In genomic region chr17:68263111-68263681, GRCh38 we compare ENCODE assay signal across 8 cellular contexts. TPM values are rescaled to one million over a fixed set of nuclear protein-coding genes. Genes with fewer than 3 reads are reported as not detected.
DNase-seq lines count a peak whose midpoint lies in the region; ATAC-seq, FAIRE-seq and TF ChIP-seq lines count a peak whose summit lies in the region.
"Not testable (repeated sequence)": the region's sequence is repeated elsewhere in the genome, so short reads cannot be mapped to it uniquely, and the experiment has no call there.

No MANE protein-coding gene starts in this region.

- H3K9ac ChIP-seq in KMS-11, result not testable (repeated sequence)

- peak overlapping the region; percentile 30 for H3K27ac ChIP-seq in KMS-11

- H3K36me3 Mint-ChIP-seq in activated CD8-positive, alpha-beta memory T cell treated with anti-CD3 and anti-CD28 coated beads, Interleukin-2, amount 10 ng/mL, durations not matched to agents 7 days and 5 days, result peaks cover 17% of the 10 kb centered on the region

- H3K4me1 Mint-ChIP-seq in activated CD8-positive, alpha-beta memory T cell treated with anti-CD3 and anti-CD28 coated beads, Interleukin-2, amount 10 ng/mL, durations not matched to agents 7 days and 5 days, result peaks cover 56% of the 10 kb centered on the region

- H3K27me3 ChIP-seq in KMS-11 (ENCODE audit: insufficient read depth, low read depth), result not testable (repeated sequence)

- not testable (repeated sequence) for DNase-seq in D721Med (ENCODE audit: insufficient read length, low spot score); activated CD8-positive, alpha-beta memory T cell treated with anti-CD3 and anti-CD28 coated beads, Interleukin-2, amount 10 ng/mL, durations not matched to agents 7 days and 5 days; stimulated activated naive CD8-positive, alpha-beta T cell treated with anti-CD3 and anti-CD28 coated beads, Interleukin-15, Interleukin-2, amounts not matched to agents 100 U/mL and 50 U/mL, for 24 hours
- peak; percentile 49 to 58 for DNase-seq in NOMO-1 (lab: John Stamatoyannopoulos, UW; ENCODE audit: unreplicated experiment in 2 of 2)
- peak; percentile 34 to 68 for DNase-seq in lung microvascular endothelial cell (ENCODE audit: low read depth in 2 of 2)

- peak overlapping the region; percentile 39; the same call in 1 of the 2 replicates for H2AFZ ChIP-seq in KMS-11 (ENCODE audit: low read depth)

- peak; percentile 83 for FAIRE-seq in D721Med (lab: Jason Lieb, UNC)

- not testable (repeated sequence) for H3K79me2 ChIP-seq in KMS-11 (ENCODE audit: insufficient read depth, low read depth)

- H3K27ac Mint-ChIP-seq in activated CD8-positive, alpha-beta memory T cell treated with anti-CD3 and anti-CD28 coated beads, Interleukin-2, amount 10 ng/mL, durations not matched to agents 7 days and 5 days, result peak overlapping the region; percentile 52

- CTCF ChIA-PET in activated CD8-positive, alpha-beta memory T cell treated with anti-CD3 and anti-CD28 coated beads, Interleukin-2, amount 10 ng/mL, durations not matched to agents 7 days and 5 days (lab: Charles Lee), result interaction anchor here (0.7 to 7.8 kb wide), 22 partner anchors 11 to 225 kb away, joined by 3 to 119 read pairs (median 4); partner anchors contain the start of genes AMZ2, ARSG and SLC16A6

- not testable (repeated sequence) for H4K20me1 ChIP-seq in KMS-11 (ENCODE audit: insufficient read depth)

- H3K4me2 ChIP-seq in KMS-11, result peak overlapping the region; percentile 55; the same call in 1 of the 2 replicates

- not testable (repeated sequence) for H3K27me3 Mint-ChIP-seq in activated CD8-positive, alpha-beta memory T cell treated with anti-CD3 and anti-CD28 coated beads, Interleukin-2, amount 10 ng/mL, durations not matched to agents 7 days and 5 days

- H3K36me3 ChIP-seq in KMS-11 (ENCODE audit: insufficient read depth), result not testable (repeated sequence)

- ATAC-seq in GM21529 (IDR thresholded peaks at IDR 0.05; ENCODE audit: unreplicated experiment), result peak; percentile 33
- ATAC-seq in activated CD8-positive, alpha-beta memory T cell treated with anti-CD3 and anti-CD28 coated beads, Interleukin-2, amount 10 ng/mL, durations not matched to agents 7 days and 5 days, result peak; percentile 48
- peak; percentile 77 for ATAC-seq in esophagus mucosa
- peak; percentile 41 for ATAC-seq in stimulated activated naive CD8-positive, alpha-beta T cell treated with anti-CD3 and anti-CD28 coated beads, Interleukin-15, Interleukin-2, amounts not matched to agents 100 U/mL and 50 U/mL, for 24 hours

- TF ChIP-seq CTCF in D721Med (IDR thresholded peaks at IDR 0.05; ENCODE audit: insufficient read depth, missing control alignments) (peak; percentile 68), KMS-11 (conservative IDR thresholded peaks at IDR 0.05; ENCODE audit: low read depth, low read length) (peak; percentile 85)

- H3K4me3 ChIP-seq in KMS-11 (IDR thresholded peaks at IDR 0.05; ENCODE audit: insufficient read depth, low read depth, low read length), result not testable (repeated sequence)

- not testable (repeated sequence) for H3K4me3 Mint-ChIP-seq in activated CD8-positive, alpha-beta memory T cell treated with anti-CD3 and anti-CD28 coated beads, Interleukin-2, amount 10 ng/mL, durations not matched to agents 7 days and 5 days

- not testable (repeated sequence) for H3K9me3 Mint-ChIP-seq in activated CD8-positive, alpha-beta memory T cell treated with anti-CD3 and anti-CD28 coated beads, Interleukin-2, amount 10 ng/mL, durations not matched to agents 7 days and 5 days (ENCODE audit: low read depth)

- peaks cover 40% of the 10 kb centered on the region for H3K4me1 ChIP-seq in KMS-11 (ENCODE audit: low read depth, poor library complexity, severe bottlenecking)

RNA-seq across cellular contexts. Expression of gene AMZ2, which starts 15.4 kb away (rescaled TPM):
- 100 to 1,000 TPM; 106 to 107 TPM for total RNA-seq in activated CD8-positive, alpha-beta memory T cell treated with anti-CD3 and anti-CD28 coated beads, Interleukin-2, amount 10 ng/mL, durations not matched to agents 7 days and 5 days
- total RNA-seq in esophagus mucosa, result 60.5 TPM
- total RNA-seq in lung microvascular endothelial cell, result 28.8 and 33.8 TPM in 2 replicates

RNA-seq across cellular contexts. Expression of gene SLC16A6, which starts 27.7 kb away (rescaled TPM):
- total RNA-seq in activated CD8-positive, alpha-beta memory T cell treated with anti-CD3 and anti-CD28 coated beads, Interleukin-2, amount 10 ng/mL, durations not matched to agents 7 days and 5 days, result 10 to 100 TPM in 1 of 2 experiments, 1 to 10 TPM in 1; 6.0 to 10.7 TPM
- 14.4 TPM for total RNA-seq in esophagus mucosa
- 0.22 and 1.6 TPM in 2 replicates for total RNA-seq in lung microvascular endothelial cell

RNA-seq across cellular contexts. Expression of gene ARSG, which starts 28.1 kb away (rescaled TPM):
- 10 to 100 TPM; 12.5 to 24.6 TPM for total RNA-seq in activated CD8-positive, alpha-beta memory T cell treated with anti-CD3 and anti-CD28 coated beads, Interleukin-2, amount 10 ng/mL, durations not matched to agents 7 days and 5 days
- total RNA-seq in esophagus mucosa, result 6.8 TPM
- total RNA-seq in lung microvascular endothelial cell, result 1.3 and 2.4 TPM in 2 replicates
